9 cellular contexts compared by ENCODE assay signal in the genomic region with DNA sequence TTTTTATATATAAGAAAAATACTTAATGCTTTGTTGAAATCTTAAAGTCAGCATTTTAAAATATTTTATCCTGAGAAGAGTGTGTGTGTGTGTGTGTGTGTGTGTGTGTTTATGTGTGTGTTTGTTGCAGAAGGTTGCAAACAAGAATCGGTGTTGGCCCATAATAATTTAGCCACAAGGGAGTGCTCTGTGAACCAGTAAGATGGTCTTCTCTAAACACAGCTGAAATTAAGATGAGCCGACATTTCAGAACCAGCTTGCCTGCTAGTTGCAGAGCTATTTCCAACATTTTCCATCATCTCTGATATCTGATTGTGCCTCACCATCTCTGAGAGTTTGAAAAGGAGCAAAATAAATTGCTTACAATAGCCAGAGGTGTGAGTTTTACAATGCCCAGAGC.
A peak's percentile ranks its signal among the peaks of the same experiment; 100 is the strongest.
DNase-seq lines count a peak whose midpoint lies in the region; ATAC-seq, FAIRE-seq and TF ChIP-seq lines count a peak whose summit lies in the region.
"Had no signal": no experiment of that assay in that cellular context is flagged by ENCODE, and none has a peak within 500 bp of the region (broad histone marks: within the 10 kb centered on the region; RNA-seq: fewer than 3 reads in every experiment).

No MANE protein-coding gene starts in this region.

- H3K4me3 Mint-ChIP-seq in neural progenitor cell, result no peak overlapping the region

- no peak overlapping the region for H3K27ac Mint-ChIP-seq in neural progenitor cell

- H2AK9ac ChIP-seq in IMR-90 (replicated peaks; ENCODE audit: low read depth, low read length, poor library complexity), result no peak overlapping the region

- WGBS in IMR-90 (ENCODE audit: extremely low coverage in 2 of 2, insufficient read length in 1 of 2), 2 experiments, result no CpG with 5 or more reads among the region's 2 CpGs
- WGBS in GM12878 (ENCODE audit: insufficient coverage, insufficient replicate concordance, low lambda C conversion rate, missing lambda C conversion rate), result 0% methylated on average over 2 of the region's 2 CpGs

- RAD21 ChIA-PET in GM12878 (lab: Charles Lee; ENCODE audit: unreplicated experiment), result interaction anchor here (0.8 to 7.5 kb wide), 25 partner anchors 8 to 133 kb away, joined by 3 to 163 read pairs (median 6); no protein-coding TSS in a partner anchor

- TF ChIP-seq RAD21 in IMR-90 (IDR thresholded peaks at IDR 0.05; ENCODE audit: low read length), result no peak
- peak; percentile 61 for TF ChIP-seq RAD21 in GM12878 (IDR thresholded peaks at IDR 0.05; ENCODE audit: insufficient read depth, low read depth, low read length)

- peaks cover 13% of the 10 kb centered on the region for H3K9me1 ChIP-seq in IMR-90 (ENCODE audit: insufficient read depth, low read length)

- POLR2A ChIA-PET in IMR-90 (lab: Charles Lee; ENCODE audit: unreplicated experiment) (no interaction called here), GM12878 (lab: Charles Lee) (interaction anchor here (0.9 to 3.7 kb wide), 7 partner anchors 8 to 93 kb away, joined by 3 to 19 read pairs (median 7); no protein-coding TSS in a partner anchor)

- H2BK20ac ChIP-seq in IMR-90 (ENCODE audit: low read depth, low read length), result no peak overlapping the region

- ATAC-seq in IMR-90 (ENCODE audit: low read depth) (no peak), GM12878 (peak; percentile 29), HG03025 (IDR thresholded peaks at IDR 0.05; ENCODE audit: low FRiP score, unreplicated experiment) (no peak)

- no peak overlapping the region for H2AK5ac ChIP-seq in IMR-90 (ENCODE audit: low read depth, low read length)

- intact Hi-C loops in IMR-90 (cut with micrococcal nuclease) (no loop called here), GM12878 (cut with micrococcal nuclease; ENCODE audit: unreplicated experiment) (loop anchor here (2.0 to 10.0 kb wide), 4 partner anchors 38 to 560 kb away; no protein-coding TSS in a partner anchor)

- peaks cover 29% of the 10 kb centered on the region for H3K36me3 Mint-ChIP-seq in neural progenitor cell

- H2AFZ ChIP-seq in IMR-90 (replicated peaks; ENCODE audit: low read length, poor library complexity), result no peak overlapping the region
- H2AFZ ChIP-seq in GM12878 (ENCODE audit: control insufficient read depth, low read depth, low read length), result no peak overlapping the region; the same call in 1 of the 2 replicates
- no peak overlapping the region for H2AFZ ChIP-seq in neural progenitor cell (replicated peaks)

- no peak overlapping the region for H3K4ac ChIP-seq in IMR-90 (ENCODE audit: low read depth, low read length)

- H4K20me1 ChIP-seq in IMR-90 (ENCODE audit: insufficient read depth, low read length) (peaks cover 3% of the 10 kb centered on the region; the same call in 1 of the 2 replicates), GM12878 (ENCODE audit: control insufficient read depth, insufficient read depth) (no peaks in the 10 kb centered on the region), neural progenitor cell (ENCODE audit: low read depth) (no peaks in the 10 kb centered on the region)

- no TSS peak for BruUV-seq in IMR-90 (replicated peaks; lab: Mats Ljungman, UMichigan)
- BruUV-seq in GM12878 (replicated peaks; lab: Mats Ljungman, UMichigan), result no TSS peak

- dilution Hi-C loops in IMR-90 (cut with HindIII; ENCODE audit: low sequenced_read_pairs, unreplicated experiment), result no loop called here

- H3K27me3 ChIP-seq in IMR-90 (ENCODE audit: control insufficient read depth, insufficient read depth, low read length) (no peaks in the 10 kb centered on the region), GM12878 (replicated peaks in 1 of 2; ENCODE audit: control insufficient read depth in 2 of 2, insufficient read depth in 2 of 2, low read length in 1 of 2) (no peaks in the 10 kb centered on the region), neutrophil (no peaks in the 10 kb centered on the region), neural progenitor cell (no peaks in the 10 kb centered on the region)

- H3K14ac ChIP-seq in IMR-90 (replicated peaks; ENCODE audit: low read depth, low read length), result peak overlapping the region; percentile 42; the same call in 1 of the 2 replicates

- FAIRE-seq in GM12878 (lab: Jason Lieb, UNC), result no peak

- no peak overlapping the region for H3K56ac ChIP-seq in IMR-90 (ENCODE audit: extremely low read depth, insufficient read depth, low read length)

- H3K4me2 ChIP-seq in IMR-90 (ENCODE audit: low read depth, low read length) (no peak overlapping the region), GM12878 (ENCODE audit: control insufficient read depth, insufficient read depth) (peak overlapping the region; percentile 73), neural progenitor cell (no peak overlapping the region)

- H3K9ac ChIP-seq in IMR-90 (ENCODE audit: low read depth, low read length) (no peak overlapping the region), GM12878 (ENCODE audit: control insufficient read depth, insufficient read depth, low read length) (peak overlapping the region; percentile 24; the same call in 1 of the 2 replicates), neural progenitor cell (no peak overlapping the region)

- no peaks in the 10 kb centered on the region for H3F3A ChIP-seq in neural progenitor cell (ENCODE audit: low read depth)

- no peaks in the 10 kb centered on the region for H3K79me2 ChIP-seq in GM12878 (ENCODE audit: control insufficient read depth, insufficient read depth, low read length)
- H3K79me2 ChIP-seq in neural progenitor cell (ENCODE audit: low read depth), result no peaks in the 10 kb centered on the region

- H2BK5ac ChIP-seq in IMR-90 (ENCODE audit: low read depth, low read length, poor library complexity, severe bottlenecking), result peak overlapping the region; percentile 1

- TF ChIP-seq CTCF in GM12864 (IDR thresholded peaks at IDR 0.05; ENCODE audit: low read depth, low read length, missing control alignments), result peak; percentile 27
- 0 out of 2 replicates have a peak, but pooled peaks have one; percentile 9 for TF ChIP-seq CTCF in IMR-90 (conservative IDR thresholded peaks at IDR 0.05; ENCODE audit: low read depth, low read length)
- peak; percentile 12 to 43 (median 31); a peak in 3 of 6 replicates for TF ChIP-seq CTCF in GM12878 (IDR thresholded peaks at IDR 0.05 in 2 of 3, conservative IDR thresholded peaks at IDR 0.05 in 1 of 3; ENCODE audit: control insufficient read depth in 2 of 3, extremely low read depth in 1 of 3, insufficient read depth in 1 of 3, low read depth in 3 of 3, low read length in 3 of 3)
- TF ChIP-seq CTCF in neutrophil (IDR thresholded peaks at IDR 0.05), result no peak
- TF ChIP-seq CTCF in neural progenitor cell (IDR thresholded peaks at IDR 0.05), result no peak

- peaks cover 22% of the 10 kb centered on the region for H3K4me1 ChIP-seq in IMR-90 (ENCODE audit: control insufficient read depth, insufficient read depth, low read length)
- peaks cover 68% of the 10 kb centered on the region for H3K4me1 ChIP-seq in GM12878 (ENCODE audit: control insufficient read depth, insufficient read depth, low read length)
- H3K4me1 ChIP-seq in neutrophil (ENCODE audit: control insufficient read depth in 1 of 2, insufficient read depth in 1 of 2, low read depth in 1 of 2, low read length in 1 of 2), result peaks cover 69 to 75% of the 10 kb centered on the region in 2 experiments
- no peaks in the 10 kb centered on the region for H3K4me1 ChIP-seq in neural progenitor cell

- peaks cover 22% of the 10 kb centered on the region for H3K36me3 ChIP-seq in IMR-90 (ENCODE audit: control insufficient read depth, insufficient read depth, low read length)
- H3K36me3 ChIP-seq in GM12878 (ENCODE audit: control insufficient read depth in 2 of 2, insufficient read depth in 2 of 2, low read length in 1 of 2), result peaks cover 5% of the 10 kb centered on the region in 2 experiments; a peak in 3 of 4 replicates
- H3K36me3 ChIP-seq in neutrophil, result peaks cover 36% of the 10 kb centered on the region
- H3K36me3 ChIP-seq in neural progenitor cell, result no peaks in the 10 kb centered on the region

- in situ Hi-C loops in IMR-90 (cut with MboI; ENCODE audit: low sequenced_read_pairs), result no loop called here
- in situ Hi-C loops in GM12878 (cut with MboI), result loop anchor here (25.0 kb wide), 2 partner anchors 562 to 787 kb away; partner anchors contain the start of gene IL23R

- CTCF ChIA-PET in IMR-90 (lab: Yijun Ruan, JAX), result no interaction called here
- CTCF ChIA-PET in GM12878 (lab: Yijun Ruan, JAX), result interaction anchor here (0.7 to 24.3 kb wide), 24 partner anchors 13 to 133 kb away, joined by 3 to 396 read pairs (median 8); no protein-coding TSS in a partner anchor

- no peak for TF ChIP-seq POLR2A in IMR-90 (IDR thresholded peaks at IDR 0.05; ENCODE audit: low read depth, low read length)
- no peak for TF ChIP-seq POLR2A in GM12878 (IDR thresholded peaks at IDR 0.05; ENCODE audit: low read depth, low read length)

- no peak overlapping the region for H3K23ac ChIP-seq in IMR-90 (ENCODE audit: low read depth, low read length)

- no peak overlapping the region for H4K5ac ChIP-seq in IMR-90 (ENCODE audit: low read depth, low read length)

- peaks cover 2% of the 10 kb centered on the region for H3K4me1 Mint-ChIP-seq in neural progenitor cell

- H3K9me3 ChIP-seq in IMR-90 (ENCODE audit: control insufficient read depth, insufficient read depth, low read length) (no peaks in the 10 kb centered on the region), GM12878 (replicated peaks; ENCODE audit: control insufficient read depth, insufficient read depth, low read length) (no peaks in the 10 kb centered on the region; the same call in 2 of the 3 replicates), neutrophil (no peaks in the 10 kb centered on the region), neural progenitor cell (ENCODE audit: low read depth) (no peaks in the 10 kb centered on the region)

- TF ChIP-seq EP300 in GM12878 (IDR thresholded peaks at IDR 0.05; ENCODE audit: borderline replicate concordance in 1 of 2, control insufficient read depth in 1 of 2, low read depth in 2 of 2, low read length in 2 of 2), result no peak

- H3K18ac ChIP-seq in IMR-90 (ENCODE audit: low read depth, low read length), result no peak overlapping the region

- H3K4me3 ChIP-seq in GM12864 (ENCODE audit: low read depth, low read length), result no peak overlapping the region; the same call in 1 of the 2 replicates
- H3K4me3 ChIP-seq in IMR-90 (ENCODE audit: insufficient read depth, low read depth, low read length), result no peak overlapping the region
- no peak overlapping the region for H3K4me3 ChIP-seq in GM12878
- H3K4me3 ChIP-seq in neutrophil (ENCODE audit: low read depth in 1 of 2, low read length in 1 of 2), result peak overlapping the region; percentile 17 to 57
- H3K4me3 ChIP-seq in neural progenitor cell, result no peak overlapping the region

- no peaks in the 10 kb centered on the region for H3K9me3 Mint-ChIP-seq in neural progenitor cell

- H3K27ac ChIP-seq in IMR-90 (ENCODE audit: insufficient read depth, low read length) (no peak overlapping the region), GM12878 (ENCODE audit: control insufficient read depth, insufficient read depth) (peak overlapping the region; percentile 92), neutrophil (peak overlapping the region; percentile 91), neural progenitor cell (no peak overlapping the region)

- H3K79me1 ChIP-seq in IMR-90 (ENCODE audit: low read depth in 1 of 2, low read length in 2 of 2), result peaks cover 6 to 21% of the 10 kb centered on the region in 2 experiments; a peak in 3 of 4 replicates

- no peak overlapping the region for H4K91ac ChIP-seq in IMR-90 (ENCODE audit: insufficient read depth, low read depth, low read length)

- DNase-seq in GM12864 (ENCODE audit: low read depth) (no peak), IMR-90 (no peak), GM12878 (ENCODE audit: low read depth, low spot score) (no peak), neural progenitor cell (ENCODE audit: low spot score) (no peak), pons (ENCODE audit: low spot score) (no peak), cerebellar cortex (ENCODE audit: low spot score) (no peak)
- DNase-seq: SW 1271 had no signal

- 0 out of 2 replicates have a peak overlapping the region, but pooled peaks have one; percentile 14 for H2BK120ac ChIP-seq in IMR-90 (ENCODE audit: low read depth, low read length)

- H2BK15ac ChIP-seq in IMR-90 (ENCODE audit: low read depth, low read length), result no peak overlapping the region

- peak overlapping the region in 1 of 2 experiments; percentile 22; a peak in 1 of 4 replicates for H4K8ac ChIP-seq in IMR-90 (ENCODE audit: low read depth in 2 of 2, low read length in 2 of 2)

- H3K27me3 Mint-ChIP-seq in neural progenitor cell (ENCODE audit: insufficient read depth, low read depth), result peaks cover 2% of the 10 kb centered on the region

- SMC1A ChIA-PET in GM12878 (lab: Charles Lee; ENCODE audit: uncharacterized antibody, unreplicated experiment), result interaction anchor here (0.6 to 23.1 kb wide), 26 partner anchors 8 to 796 kb away, joined by 3 to 463 read pairs (median 6); no protein-coding TSS in a partner anchor

Comparison
In these comparisons a context has a peak if more than half of its experiments do, and no peak if none do; other contexts are left out.
1. H3K4me3 ChIP-seq: peak in neutrophil (2 of 2); none in GM12864 (single experiment), IMR-90 (single experiment), GM12878 (single experiment) and neural progenitor cell (single experiment).
2. CTCF ChIP-seq: peak in GM12864 (single experiment), IMR-90 (single experiment) and GM12878 (3 of 3); none in neutrophil (single experiment) and neural progenitor cell (single experiment).
3. H3K27ac ChIP-seq: peak in GM12878 (single experiment) and neutrophil (single experiment); none in IMR-90 (single experiment) and neural progenitor cell (single experiment).